In genomic region chr13:65913173-65913572, GRCh38 we compare ENCODE assay signal across 17 cellular contexts.
DNase-seq lines count a peak whose midpoint lies in the region; ATAC-seq and TF ChIP-seq lines count a peak whose summit lies in the region.
"Had no signal": no experiment of that assay in that cellular context is flagged by ENCODE, and none has a peak within 500 bp of the region (broad histone marks: within the 10 kb centered on the region; RNA-seq: fewer than 3 reads in every experiment).

No MANE protein-coding gene starts in this region.

- peaks cover 0 to 4% (median 0%) of the 10 kb centered on the region in 5 donors for H3K27me3 Mint-ChIP-seq in naive thymus-derived CD8-positive, alpha-beta T cell
- H3K27me3 Mint-ChIP-seq: activated T-helper 17 cell treated with anti-CD3 and anti-CD28 coated beads, Interleukin-2, amount 50 U/mL, for 72 hours had no signal

- TF ChIP-seq CTCF in left lung (IDR thresholded peaks at IDR 0.05) (no peak), GM10248 (IDR thresholded peaks at IDR 0.05; ENCODE audit: control extremely low read depth, extremely low read depth, low read depth, missing control alignments) (no peak)

- ATAC-seq in left lung, result peak; percentile 48
- no peak for ATAC-seq in naive thymus-derived CD8-positive, alpha-beta T cell
- ATAC-seq: activated T-helper 17 cell treated with anti-CD3 and anti-CD28 coated beads, Interleukin-2, amount 50 U/mL, for 72 hours; natural killer cell had no signal

- H3K4me1 Mint-ChIP-seq in naive thymus-derived CD8-positive, alpha-beta T cell, result no peaks in the 10 kb centered on the region
- H3K4me1 Mint-ChIP-seq: activated T-helper 17 cell treated with anti-CD3 and anti-CD28 coated beads, Interleukin-2, amount 50 U/mL, for 72 hours; natural killer cell had no signal

- peaks cover 0 to 4% (median 0%) of the 10 kb centered on the region in 3 donors for H3K36me3 Mint-ChIP-seq in naive thymus-derived CD8-positive, alpha-beta T cell
- H3K36me3 Mint-ChIP-seq: natural killer cell had no signal

- H3K4me3 Mint-ChIP-seq in naive thymus-derived CD8-positive, alpha-beta T cell, result no peak overlapping the region
- H3K4me3 Mint-ChIP-seq: activated T-helper 17 cell treated with anti-CD3 and anti-CD28 coated beads, Interleukin-2, amount 50 U/mL, for 72 hours; natural killer cell had no signal

- peaks cover 2 to 20% (median 7%) of the 10 kb centered on the region in 9 donors for H3K9me3 Mint-ChIP-seq in naive thymus-derived CD8-positive, alpha-beta T cell

- H3K9me3 ChIP-seq in left lung, result peaks cover 0 to 10% of the 10 kb centered on the region in 2 donors
- H3K9me3 ChIP-seq: BLaER1 had no signal

- no peaks in the 10 kb centered on the region for H3K27me3 ChIP-seq in left lung
- H3K27me3 ChIP-seq: BLaER1 had no signal

- no peaks in the 10 kb centered on the region for H3K4me1 ChIP-seq in left lung
- H3K4me1 ChIP-seq: BLaER1 had no signal

- no peaks in the 10 kb centered on the region for H3K36me3 ChIP-seq in left lung
- H3K36me3 ChIP-seq: BLaER1 had no signal

- intact Hi-C loops in left lung (cut with DNase I), result no loop called here

- DNase-seq in AG08396 (ENCODE audit: low spot score), result peak; percentile 24
- peak; percentile 79 for DNase-seq in NCI-H226
- DNase-seq in dedifferentiated amniotic fluid mesenchymal stem cell (ENCODE audit: extremely low spot score), result peak; percentile 80
- DNase-seq in left lung, result no peak
- no peak for DNase-seq in NCI-H128 (lab: John Stamatoyannopoulos, UW; ENCODE audit: unreplicated experiment)
- DNase-seq in naive thymus-derived CD8-positive, alpha-beta T cell, result no peak
- no peak for DNase-seq in NCI-H1092 (lab: John Stamatoyannopoulos, UW)
- DNase-seq in GM10248 (ENCODE audit: extremely low spot score), result no peak
- DNase-seq: activated CD4-positive, CD25-positive, alpha-beta regulatory T cell treated with anti-CD3 and anti-CD28 coated beads, Interleukin-2, amount 50 U/mL, for 72 hours; Kasumi-1; natural killer cell; NCI-H2227 treated with DMSO at 0.1 percent for 48 hours; SHP77 treated with DMSO at 0.1 percent for 48 hours; stimulated activated CD4-positive, alpha-beta T cell treated with anti-CD3 and anti-CD28 coated beads, Interleukin-2, amount 100 ng/mL, for 24 hours; stimulated activated naive CD4-positive, alpha-beta T cell treated with Interleukin-2 at 50 U/mL for 16 hours had no signal

- no peak overlapping the region for H3K4me3 ChIP-seq in left lung
- H3K4me3 ChIP-seq: BLaER1 had no signal

- POLR2A ChIA-PET in naive thymus-derived CD8-positive, alpha-beta T cell (lab: Charles Lee), result no interaction called here
- POLR2A ChIA-PET in GM10248 (lab: Yijun Ruan, JAX), result no interaction called here

- no peak overlapping the region for H3K27ac Mint-ChIP-seq in naive thymus-derived CD8-positive, alpha-beta T cell
- H3K27ac Mint-ChIP-seq: activated T-helper 17 cell treated with anti-CD3 and anti-CD28 coated beads, Interleukin-2, amount 50 U/mL, for 72 hours; natural killer cell had no signal

- CTCF ChIA-PET in GM10248 (lab: Yijun Ruan, JAX), result no interaction called here

- H3K27ac ChIP-seq in left lung, result no peak overlapping the region
- H3K27ac ChIP-seq: BLaER1 had no signal

Comparison
In these comparisons a context has a peak if more than half of its experiments do, and no peak if none do; other contexts are left out.
1. DNase-seq: peak in AG08396 (single experiment), NCI-H226 (single experiment) and dedifferentiated amniotic fluid mesenchymal stem cell (single experiment); none in left lung (0 of 2), NCI-H128 (single experiment), naive thymus-derived CD8-positive, alpha-beta T cell (0 of 10), NCI-H1092 (single experiment) and GM10248 (single experiment).